In the genomic region with DNA sequence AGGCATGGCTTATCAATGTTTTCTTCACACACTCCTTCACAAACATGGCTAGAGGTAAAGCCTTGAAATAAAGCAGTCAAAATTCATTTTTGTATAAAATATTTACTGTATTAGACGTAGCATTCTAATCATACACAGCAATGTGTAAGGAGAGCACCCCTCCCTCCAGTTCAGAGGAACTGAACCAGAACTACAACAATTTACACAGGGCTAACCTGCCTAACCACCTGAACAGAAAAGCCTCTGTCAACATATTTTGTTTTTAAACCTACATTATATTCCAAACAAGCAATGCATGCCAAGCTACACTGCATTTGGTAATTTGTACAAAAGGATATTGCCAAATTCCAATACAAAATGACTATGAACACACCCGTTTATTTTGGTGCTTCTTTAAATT, we compare ENCODE assay signal across 14 cellular contexts.
"Had no signal": no experiment of that assay in that cellular context is flagged by ENCODE, and none has a peak within 500 bp of the region (broad histone marks: within the 10 kb centered on the region; RNA-seq: fewer than 3 reads in every experiment).

No MANE protein-coding gene starts in this region.

- H3K4me1 Mint-ChIP-seq: neural crest cell had no signal

- ATAC-seq: gastrocnemius medialis, left ventricle myocardium superior, T-cell, WTC11 had no signal

- H3K4me3 ChIP-seq: cardiac muscle cell, gastrocnemius medialis, sigmoid colon had no signal

- H3K27ac ChIP-seq: cardiac muscle cell, gastrocnemius medialis, sigmoid colon had no signal

- DNase-seq: activated CD4-positive, alpha-beta T cell treated with anti-CD3 and anti-CD28 coated beads for 48 hours; activated CD8-positive, alpha-beta memory T cell treated with anti-CD3 and anti-CD28 coated beads for 24 hours; activated effector memory CD4-positive, alpha-beta T cell treated with Interleukin-2 at 50 U/mL for 16 hours; activated naive CD8-positive, alpha-beta T cell treated with anti-CD3 and anti-CD28 coated beads, Interleukin-2, amount 10 ng/mL, durations not matched to agents 7 days and 5 days; aorta; gastrocnemius medialis; left ventricle myocardium superior; sigmoid colon; stimulated activated CD4-positive, alpha-beta T cell treated with anti-CD3 and anti-CD28 coated beads, Interleukin-2, amount 100 ng/mL, for 48 hours; stimulated activated naive CD4-positive, alpha-beta T cell treated with Interleukin-2 at 50 U/mL for 16 hours; T-cell had no signal

- H3K27me3 ChIP-seq: cardiac muscle cell, gastrocnemius medialis, sigmoid colon had no signal

- H3K4me3 Mint-ChIP-seq: activated naive CD8-positive, alpha-beta T cell treated with anti-CD3 and anti-CD28 coated beads, Interleukin-2, amount 10 ng/mL, durations not matched to agents 7 days and 5 days; neural crest cell; WTC11 had no signal

- H3K36me3 Mint-ChIP-seq: WTC11 had no signal

- H3K27ac Mint-ChIP-seq: activated naive CD8-positive, alpha-beta T cell treated with anti-CD3 and anti-CD28 coated beads, Interleukin-2, amount 10 ng/mL, durations not matched to agents 7 days and 5 days; T-cell; WTC11 had no signal

- H3K27me3 Mint-ChIP-seq: activated naive CD8-positive, alpha-beta T cell treated with anti-CD3 and anti-CD28 coated beads, Interleukin-2, amount 10 ng/mL, durations not matched to agents 7 days and 5 days; T-cell had no signal

- H3K4me1 ChIP-seq: gastrocnemius medialis had no signal

- H3K36me3 ChIP-seq: cardiac muscle cell, gastrocnemius medialis, sigmoid colon had no signal
